ENCODE assay signal across 33 cellular contexts in the genomic region with DNA sequence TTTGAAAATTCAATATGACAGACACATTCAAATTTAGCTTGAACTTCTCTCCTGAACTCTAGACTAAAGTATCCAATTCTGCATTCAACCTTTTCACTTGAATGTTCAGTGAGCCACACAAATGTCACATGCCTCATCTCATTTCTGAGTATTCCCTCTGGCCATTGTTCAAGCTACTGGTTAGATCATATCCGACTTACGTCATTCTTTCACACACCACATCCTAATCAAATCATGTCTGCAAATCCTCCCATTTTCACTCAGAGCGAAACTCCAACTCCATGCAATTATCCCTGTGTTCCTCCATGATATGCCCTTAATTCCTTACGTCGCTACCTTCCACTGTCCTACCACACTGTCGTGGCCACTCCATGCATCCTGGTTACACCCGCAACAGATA.
"Had no signal": no experiment of that assay in that cellular context is flagged by ENCODE, and none has a peak within 500 bp of the region (broad histone marks: within the 10 kb centered on the region; RNA-seq: fewer than 3 reads in every experiment).

No MANE protein-coding gene starts in this region.

- H3K27ac ChIP-seq: breast epithelium, epithelial cell of prostate, esophagus squamous epithelium, gastroesophageal sphincter, hepatocyte, pancreas, prostate gland, stomach, thyroid gland, upper lobe of left lung, vagina had no signal

- ATAC-seq: activated T-helper 17 cell treated with anti-CD3 and anti-CD28 coated beads, Interleukin-2, amount 50 U/mL, for 72 hours; gastroesophageal sphincter; left colon; naive thymus-derived CD4-positive, alpha-beta T cell; pancreas; stimulated activated naive B cell treated with anti-CD40 and anti-IgM and Interleukin-4, amounts not matched to agents 10 μg/mL and 1 μg/mL and 100 μg/mL, for 72 hours; WTC11 had no signal

- FAIRE-seq: colon, keratinocyte, pancreas had no signal

- H3K79me2 ChIP-seq: hepatocyte had no signal

- H2AFZ ChIP-seq: hepatocyte had no signal

- H3K9me3 ChIP-seq: esophagus squamous epithelium, gastroesophageal sphincter, pancreas, prostate gland, stomach, thyroid gland, upper lobe of left lung, vagina had no signal

- H3K36me3 ChIP-seq: breast epithelium, esophagus squamous epithelium, gastroesophageal sphincter, pancreas, prostate gland, stomach, thyroid gland, upper lobe of left lung, vagina had no signal

- H3K4me2 ChIP-seq: hepatocyte, smooth muscle cell had no signal

- H3K4me1 ChIP-seq: breast epithelium, esophagus squamous epithelium, gastroesophageal sphincter, pancreas, prostate gland, stomach, thyroid gland, upper lobe of left lung, vagina had no signal

- H3K27me3 ChIP-seq: breast epithelium, esophagus squamous epithelium, gastroesophageal sphincter, hepatocyte, pancreas, stomach, thyroid gland, upper lobe of left lung, vagina had no signal

- DNase-seq: activated CD4-positive, alpha-beta memory T cell treated with anti-CD3 and anti-CD28 coated beads, Interleukin-2, amount 10 ng/mL, durations not matched to agents 7 days and 5 days; activated CD4-positive, alpha-beta T cell treated with anti-CD3 and anti-CD28 coated beads for 1 hour; activated CD4-positive, alpha-beta T cell treated with anti-CD3 and anti-CD28 coated beads, Interleukin-2, amount 10 ng/mL, durations not matched to agents 7 days and 5 days; activated CD8-positive, alpha-beta memory T cell treated with anti-CD3 and anti-CD28 coated beads, Interleukin-2, amount 50 U/mL, for 48 hours; activated gamma-delta T cell treated with Interleukin-2 at 50 U/mL for 16 hours; activated naive CD4-positive, alpha-beta T cell treated with anti-CD3 and anti-CD28 coated beads, Interleukin-2, amount 50 U/mL, for 16 hours; activated T-cell treated with anti-CD3 and anti-CD28 coated beads, Interleukin-2, amount 50 U/mL, for 24 hours; amniotic stem cell; dermis blood vessel endothelial cell; effector CD4-positive, alpha-beta T cell; esophagus squamous epithelium; left colon; midbrain; naive thymus-derived CD4-positive, alpha-beta T cell; nucleus accumbens; pancreas; stimulated activated CD4-positive, alpha-beta T cell treated with anti-CD3 and anti-CD28 coated beads, Interleukin-1b, Interleukin-23, amount 100 ng/mL, for 48 hours; stimulated activated naive B cell treated with anti-CD40 and anti-IgM and Interleukin-4, amounts not matched to agents 10 μg/mL and 1 μg/mL and 100 μg/mL, for 72 hours; stomach; T-helper 2 cell; thyroid gland; upper lobe of left lung had no signal

- H3K4me3 ChIP-seq: breast epithelium, esophagus squamous epithelium, gastroesophageal sphincter, hepatocyte, pancreas, prostate gland, smooth muscle cell, stomach, thyroid gland, upper lobe of left lung, vagina had no signal
